ENCODE assay signal across 38 cellular contexts in genomic region chr4:145496292-145496691, GRCh38.
"Had no signal": no experiment of that assay in that cellular context is flagged by ENCODE, and none has a peak within 500 bp of the region (broad histone marks: within the 10 kb centered on the region; RNA-seq: fewer than 3 reads in every experiment).

No MANE protein-coding gene starts in this region.

- H3K27ac Mint-ChIP-seq: activated CD4-positive, alpha-beta T cell treated with anti-CD3 and anti-CD28 coated beads for 36 hours; activated CD4-positive, alpha-beta T cell treated with anti-CD3 and anti-CD28 coated beads, Interleukin-2, amount 10 ng/mL, durations not matched to agents 7 days and 5 days; activated CD8-positive, alpha-beta T cell treated with anti-CD3 and anti-CD28 coated beads, Interleukin-2, amount 10 ng/mL, durations not matched to agents 7 days and 5 days; activated naive CD8-positive, alpha-beta T cell treated with anti-CD3 and anti-CD28 coated beads for 36 hours; activated T-cell treated with anti-CD3 and anti-CD28 coated beads, Interleukin-2, amount 50 U/mL, for 24 hours; T-helper 1 cell treated with Interleukin-12 subunit alpha and Interleukin-12 subunit beta and Interleukin-4 antibody, amounts not matched to agents 30 μg/mL and 1 μg/mL, for 36 hours; T-helper 2 cell treated with Interferon-gamma antibody and Interleukin-4, amounts not matched to agents 5 μg/mL and 100 μg/mL, for 36 hours; WTC11 had no signal

- DNase-seq: activated CD4-positive, alpha-beta T cell treated with anti-CD3 and anti-CD28 coated beads for 36 hours; activated CD4-positive, alpha-beta T cell treated with anti-CD3 and anti-CD28 coated beads, Interleukin-2, amount 10 ng/mL, durations not matched to agents 7 days and 5 days; activated CD4-positive, alpha-beta T cell treated with anti-CD3 and anti-CD28 coated beads, Interleukin-2, amount 50 U/mL, for 48 hours; activated CD8-positive, alpha-beta T cell treated with anti-CD3 and anti-CD28 coated beads, Interleukin-2, amount 10 ng/mL, durations not matched to agents 7 days and 5 days; activated effector memory CD4-positive, alpha-beta T cell treated with anti-CD3 and anti-CD28 coated beads, Interleukin-2, amount 50 U/mL, for 16 hours; activated naive CD4-positive, alpha-beta T cell; activated naive CD4-positive, alpha-beta T cell treated with anti-CD3 and anti-CD28 coated beads, Interleukin-2, amount 50 U/mL, for 16 hours; activated naive CD8-positive, alpha-beta T cell treated with anti-CD3 and anti-CD28 coated beads for 36 hours; activated T-cell treated with anti-CD3 and anti-CD28 coated beads, Interleukin-2, amount 50 U/mL, for 24 hours; amniotic stem cell; aorta; brain microvascular endothelial cell; central memory CD4-positive, alpha-beta T cell; colonic mucosa; Karpas-422; MM.1S; MV-4-11; NCI-H1092 treated with DMSO at 0.1 percent for 48 hours; NCI-H1417; NCI-H146; NCI-H187; NCI-H2029 treated with DMSO at 0.1 percent for 48 hours; NCI-H2107; NCI-H2171; NCI-H510A; NCI-H526; NCI-H748 treated with DMSO at 0.1 percent for 48 hours; NK-92 treated with Interleukin-12 subunit alpha and Interleukin-12 subunit beta, amount 100 ng/mL, for 24 hours; OCI-M1; SHP77; SJCRH30 had no signal

- ATAC-seq: activated CD4-positive, alpha-beta T cell treated with anti-CD3 and anti-CD28 coated beads for 36 hours; activated CD4-positive, CD25-positive, alpha-beta regulatory T cell treated with anti-CD3 and anti-CD28 coated beads, Interleukin-2, amount 50 U/mL, for 24 hours; activated CD8-positive, alpha-beta T cell treated with anti-CD3 and anti-CD28 coated beads, Interleukin-2, amount 10 ng/mL, durations not matched to agents 7 days and 5 days; Panc1; WTC11 had no signal

- H3K4me3 Mint-ChIP-seq: activated CD4-positive, alpha-beta T cell treated with anti-CD3 and anti-CD28 coated beads for 36 hours; activated CD4-positive, alpha-beta T cell treated with anti-CD3 and anti-CD28 coated beads, Interleukin-2, amount 10 ng/mL, durations not matched to agents 7 days and 5 days; activated CD8-positive, alpha-beta T cell treated with anti-CD3 and anti-CD28 coated beads, Interleukin-2, amount 10 ng/mL, durations not matched to agents 7 days and 5 days; activated naive CD8-positive, alpha-beta T cell treated with anti-CD3 and anti-CD28 coated beads for 36 hours; activated T-cell treated with anti-CD3 and anti-CD28 coated beads, Interleukin-2, amount 50 U/mL, for 24 hours; T-helper 1 cell treated with Interleukin-12 subunit alpha and Interleukin-12 subunit beta and Interleukin-4 antibody, amounts not matched to agents 30 μg/mL and 1 μg/mL, for 36 hours; T-helper 2 cell treated with Interferon-gamma antibody and Interleukin-4, amounts not matched to agents 5 μg/mL and 100 μg/mL, for 36 hours; WTC11 had no signal

- H3K27me3 Mint-ChIP-seq: activated CD4-positive, alpha-beta T cell treated with anti-CD3 and anti-CD28 coated beads for 36 hours; activated CD4-positive, alpha-beta T cell treated with anti-CD3 and anti-CD28 coated beads, Interleukin-2, amount 10 ng/mL, durations not matched to agents 7 days and 5 days had no signal

- H3K36me3 ChIP-seq: brain microvascular endothelial cell, colonic mucosa had no signal

- H3K4me1 Mint-ChIP-seq: activated naive CD8-positive, alpha-beta T cell treated with anti-CD3 and anti-CD28 coated beads for 36 hours had no signal

- FAIRE-seq: TTC549 had no signal

- H3K9me3 Mint-ChIP-seq: activated CD4-positive, alpha-beta T cell treated with anti-CD3 and anti-CD28 coated beads, Interleukin-2, amount 10 ng/mL, durations not matched to agents 7 days and 5 days; activated naive CD8-positive, alpha-beta T cell treated with anti-CD3 and anti-CD28 coated beads for 36 hours; activated T-cell treated with anti-CD3 and anti-CD28 coated beads, Interleukin-2, amount 50 U/mL, for 24 hours; T-helper 1 cell treated with Interleukin-12 subunit alpha and Interleukin-12 subunit beta and Interleukin-4 antibody, amounts not matched to agents 30 μg/mL and 1 μg/mL, for 36 hours; T-helper 2 cell treated with Interferon-gamma antibody and Interleukin-4, amounts not matched to agents 5 μg/mL and 100 μg/mL, for 36 hours; WTC11 had no signal

- H3K9me3 ChIP-seq: colonic mucosa, SJCRH30 had no signal

- H3K27me3 ChIP-seq: brain microvascular endothelial cell, colonic mucosa, SJCRH30 had no signal

- H3K36me3 Mint-ChIP-seq: activated naive CD8-positive, alpha-beta T cell treated with anti-CD3 and anti-CD28 coated beads for 36 hours; WTC11 had no signal

- H3K27ac ChIP-seq: brain microvascular endothelial cell, colonic mucosa, SJCRH30, SK-N-MC had no signal

- H3K4me3 ChIP-seq: colonic mucosa, SJCRH30, SK-N-MC had no signal
